ENCODE assay signal across 8 cellular contexts in the genomic region with DNA sequence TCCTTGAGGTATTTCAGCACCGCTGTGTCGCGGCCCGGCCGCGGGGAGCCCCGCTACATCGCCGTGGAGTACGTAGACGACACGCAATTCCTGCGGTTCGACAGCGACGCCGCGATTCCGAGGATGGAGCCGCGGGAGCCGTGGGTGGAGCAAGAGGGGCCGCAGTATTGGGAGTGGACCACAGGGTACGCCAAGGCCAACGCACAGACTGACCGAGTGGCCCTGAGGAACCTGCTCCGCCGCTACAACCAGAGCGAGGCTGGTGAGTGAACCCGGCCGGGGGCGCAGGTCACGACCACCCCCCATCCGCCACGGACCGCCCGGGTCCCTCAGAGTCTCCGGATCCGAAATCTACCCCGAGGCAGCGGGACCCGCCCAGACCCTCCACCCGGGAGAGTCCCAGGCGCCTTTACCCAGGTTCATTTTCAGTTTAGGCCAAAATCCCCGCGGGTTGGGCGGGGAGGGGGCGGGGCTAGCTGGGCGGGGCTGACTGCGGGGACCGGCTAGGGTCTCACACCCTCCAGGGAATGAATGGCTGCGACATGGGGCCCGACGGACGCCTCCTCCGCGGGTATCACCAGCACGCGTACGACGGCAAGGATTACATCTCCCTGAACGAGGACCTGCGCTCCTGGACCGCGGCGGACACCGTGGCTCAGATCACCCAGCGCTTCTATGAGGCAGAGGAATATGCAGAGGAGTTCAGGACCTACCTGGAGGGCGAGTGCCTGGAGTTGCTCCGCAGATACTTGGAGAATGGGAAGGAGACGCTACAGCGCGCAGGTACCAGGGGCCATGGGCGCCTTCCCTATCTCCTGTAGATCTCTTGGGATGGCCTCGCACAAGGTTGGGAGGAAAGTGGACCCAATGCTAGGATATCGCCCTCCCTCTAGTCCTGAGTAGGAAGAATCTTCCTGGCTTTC. TPM values are rescaled to one million over a fixed set of nuclear protein-coding genes. Genes with fewer than 3 reads are reported as not detected.
DNase-seq lines count a peak whose midpoint lies in the region; ATAC-seq, FAIRE-seq and TF ChIP-seq lines count a peak whose summit lies in the region.

No MANE protein-coding gene starts in this region.

- no peak for TF ChIP-seq CTCF in dorsolateral prefrontal cortex (IDR thresholded peaks at IDR 0.05 in 54 of 56, conservative IDR thresholded peaks at IDR 0.05 in 2 of 56; ENCODE audit: low read depth in 1 of 56, partially characterized antibody in 56 of 56)

- peak; percentile 61 for DNase-seq in GM12891 (ENCODE audit: insufficient read length, low spot score)
- peak; percentile 76 for DNase-seq in activated CD4-positive, alpha-beta T cell treated with anti-CD3 and anti-CD28 coated beads, Interleukin-2, amount 10 ng/mL, durations not matched to agents 7 days and 5 days
- DNase-seq in dorsolateral prefrontal cortex = peak in 2 of 10 donors; percentile 26 to 50
- peak; percentile 83 for DNase-seq in stimulated activated CD8-positive, alpha-beta memory T cell treated with anti-CD3 and anti-CD28 coated beads, Interleukin-4, amount 100 ng/mL, for 48 hours
- DNase-seq in NCI-H1694 treated with DMSO at 0.1 percent for 48 hours (lab: John Stamatoyannopoulos, UW) = no peak

- peak overlapping the region in 52 of 59 donors; percentile 29 to 92 (median 74) for H3K27ac ChIP-seq in dorsolateral prefrontal cortex

- peak; percentile 65 for TF ChIP-seq POLR2A in GM12891 (IDR thresholded peaks at IDR 0.05; ENCODE audit: low read depth, low read length)

- peaks cover 49% of the 10 kb centered on the region for H3K4me1 ChIP-seq in mononuclear cell (ENCODE audit: insufficient read depth, low read length)

- POLR2A ChIA-PET in activated CD4-positive, alpha-beta T cell treated with anti-CD3 and anti-CD28 coated beads, Interleukin-2, amount 10 ng/mL, durations not matched to agents 7 days and 5 days (lab: Charles Lee) = no interaction called here

- peak; percentile 76 for FAIRE-seq in GM12891 (lab: Jason Lieb, UNC)

- peak overlapping the region; percentile 85 for H3K4me3 Mint-ChIP-seq in activated CD4-positive, alpha-beta T cell treated with anti-CD3 and anti-CD28 coated beads, Interleukin-2, amount 10 ng/mL, durations not matched to agents 7 days and 5 days

- CTCF ChIA-PET in activated CD4-positive, alpha-beta T cell treated with anti-CD3 and anti-CD28 coated beads, Interleukin-2, amount 10 ng/mL, durations not matched to agents 7 days and 5 days (lab: Charles Lee) = no interaction called here

- intact Hi-C loops in dorsolateral prefrontal cortex (cut with DNase I) = no loop called here

- H3K27ac Mint-ChIP-seq in activated CD4-positive, alpha-beta T cell treated with anti-CD3 and anti-CD28 coated beads, Interleukin-2, amount 10 ng/mL, durations not matched to agents 7 days and 5 days = peak overlapping the region; percentile 78

- peaks cover 0 to 7% (median 0%) of the 10 kb centered on the region in 45 donors for H3K27me3 ChIP-seq in dorsolateral prefrontal cortex
- no peaks in the 10 kb centered on the region for H3K27me3 ChIP-seq in mononuclear cell (ENCODE audit: insufficient read depth, low read length)

- H3K9me3 ChIP-seq in mononuclear cell (ENCODE audit: low read depth, low read length) = no peaks in the 10 kb centered on the region

- peak; percentile 31 for ATAC-seq in HG02981 (IDR thresholded peaks at IDR 0.05; ENCODE audit: unreplicated experiment)
- no peak for ATAC-seq in HG03469 (IDR thresholded peaks at IDR 0.05; ENCODE audit: unreplicated experiment)

- H3K9me3 Mint-ChIP-seq in activated CD4-positive, alpha-beta T cell treated with anti-CD3 and anti-CD28 coated beads, Interleukin-2, amount 10 ng/mL, durations not matched to agents 7 days and 5 days = no peaks in the 10 kb centered on the region

- H3K4me3 ChIP-seq in dorsolateral prefrontal cortex (peak overlapping the region; percentile 59 to 91 (median 77)), mononuclear cell (ENCODE audit: low read length) (peak overlapping the region; percentile 100)

- peaks cover 56% of the 10 kb centered on the region for H3K4me1 Mint-ChIP-seq in activated CD4-positive, alpha-beta T cell treated with anti-CD3 and anti-CD28 coated beads, Interleukin-2, amount 10 ng/mL, durations not matched to agents 7 days and 5 days

- H3K36me3 Mint-ChIP-seq in activated CD4-positive, alpha-beta T cell treated with anti-CD3 and anti-CD28 coated beads, Interleukin-2, amount 10 ng/mL, durations not matched to agents 7 days and 5 days (ENCODE audit: low read depth) = peaks cover 48% of the 10 kb centered on the region

- H3K27me3 Mint-ChIP-seq in activated CD4-positive, alpha-beta T cell treated with anti-CD3 and anti-CD28 coated beads, Interleukin-2, amount 10 ng/mL, durations not matched to agents 7 days and 5 days = no peaks in the 10 kb centered on the region

TF ChIP-seq in GM12891, 5 proteins besides CTCF, POLR2A, EP300 and RAD21:
- TF ChIP-seq TAF1 (IDR thresholded peaks at IDR 0.05; ENCODE audit: low read depth, low read length) (peak; percentile 64; the same call in 1 of the 2 replicates), PAX5 (IDR thresholded peaks at IDR 0.05; ENCODE audit: insufficient read depth, low read length, severe bottlenecking) (no peak), POLR2AphosphoS5 (IDR thresholded peaks at IDR 0.05; ENCODE audit: low read depth, low read length) (peak; percentile 82), POU2F2 (IDR thresholded peaks at IDR 0.05; ENCODE audit: low read depth, low read length) (peak; percentile 71; the same call in 1 of the 2 replicates)
TF ChIP-seq in GM12891: peak in this region for 3.

RNA-seq across cellular contexts. Expression of gene HLA-F, which starts 0.7 kb away (rescaled TPM):
- 332 TPM for polyA plus RNA-seq in GM12891 (2012; ENCODE audit: low read depth, missing spikeins)
- 100 to 1,000 TPM; 315 to 372 TPM for total RNA-seq in activated CD4-positive, alpha-beta T cell treated with anti-CD3 and anti-CD28 coated beads, Interleukin-2, amount 10 ng/mL, durations not matched to agents 7 days and 5 days
- total RNA-seq in dorsolateral prefrontal cortex (10 to 100 TPM in 118 of 120 experiments, 1 to 10 TPM in 2; 9.3 to 64.7 (median 26.2) TPM), mononuclear cell (633 TPM)

RNA-seq across cellular contexts. Expression of gene ZFP57, which starts 43.0 kb away (rescaled TPM):
- polyA plus RNA-seq in GM12891 (2012; ENCODE audit: low read depth, missing spikeins) = 10.8 TPM
- not detected for total RNA-seq in activated CD4-positive, alpha-beta T cell treated with anti-CD3 and anti-CD28 coated beads, Interleukin-2, amount 10 ng/mL, durations not matched to agents 7 days and 5 days
- total RNA-seq in dorsolateral prefrontal cortex = under 1 TPM in 16 of 120 experiments, not detected in 104; 0.24 to 0.82 (median 0.47) TPM
- not detected for total RNA-seq in mononuclear cell
